Comparison of ENCODE assay signal across 8 cellular contexts in the genomic region with DNA sequence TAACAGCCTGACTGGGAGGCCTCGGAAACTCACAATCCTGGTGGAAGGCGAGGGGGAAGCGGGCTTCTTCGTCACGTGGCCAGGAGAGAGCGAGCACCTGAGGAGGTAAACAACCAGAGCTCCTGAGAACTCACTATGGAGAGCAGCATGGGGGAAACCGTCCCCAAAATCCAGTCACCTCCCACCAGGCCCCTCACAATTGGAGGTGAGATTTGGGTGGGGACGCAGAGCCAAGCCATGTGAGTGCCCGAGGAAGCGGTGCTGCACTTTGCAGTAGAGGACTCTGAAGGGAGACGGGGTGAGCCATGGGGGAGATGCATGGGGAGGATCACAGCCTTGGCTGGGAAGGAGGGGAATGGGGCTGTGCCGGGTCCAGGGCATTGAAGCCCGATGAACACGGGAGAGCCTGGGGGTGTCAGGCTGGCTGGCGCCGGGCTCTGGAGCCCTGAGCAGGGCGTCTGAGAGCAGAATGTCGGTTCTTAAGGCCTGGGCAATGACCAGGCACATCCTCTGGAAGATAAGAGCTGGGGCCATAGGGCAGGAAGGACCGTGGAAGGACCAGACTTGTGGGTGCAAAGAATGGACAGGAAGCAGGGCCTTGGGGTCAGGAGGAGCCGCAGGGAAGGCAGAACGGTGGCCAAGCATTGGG.
"Had no signal": no experiment of that assay in that cellular context is flagged by ENCODE, and none has a peak within 500 bp of the region (broad histone marks: within the 10 kb centered on the region; RNA-seq: fewer than 3 reads in every experiment).

No MANE protein-coding gene starts in this region.

- H3K9me3 ChIP-seq: HAP-1 had no signal

- H3K4me3 Mint-ChIP-seq: HFFc6 had no signal

- DNase-seq: GOT3, H7, HFFc6, IMR-90, KBM-7 had no signal

- H3K4me1 ChIP-seq: HAP-1 had no signal

- H3K27ac Mint-ChIP-seq: HFFc6 had no signal

- H3K4me3 ChIP-seq: HAP-1 had no signal

- H3K4me2 ChIP-seq: KMS-11 had no signal

- H3K36me3 ChIP-seq: HAP-1 had no signal

- H3K27ac ChIP-seq: KMS-11 had no signal

- ATAC-seq: HCT116 had no signal

- H3K9ac ChIP-seq: KMS-11 had no signal
